14 cellular contexts compared by ENCODE assay signal in the genomic region with DNA sequence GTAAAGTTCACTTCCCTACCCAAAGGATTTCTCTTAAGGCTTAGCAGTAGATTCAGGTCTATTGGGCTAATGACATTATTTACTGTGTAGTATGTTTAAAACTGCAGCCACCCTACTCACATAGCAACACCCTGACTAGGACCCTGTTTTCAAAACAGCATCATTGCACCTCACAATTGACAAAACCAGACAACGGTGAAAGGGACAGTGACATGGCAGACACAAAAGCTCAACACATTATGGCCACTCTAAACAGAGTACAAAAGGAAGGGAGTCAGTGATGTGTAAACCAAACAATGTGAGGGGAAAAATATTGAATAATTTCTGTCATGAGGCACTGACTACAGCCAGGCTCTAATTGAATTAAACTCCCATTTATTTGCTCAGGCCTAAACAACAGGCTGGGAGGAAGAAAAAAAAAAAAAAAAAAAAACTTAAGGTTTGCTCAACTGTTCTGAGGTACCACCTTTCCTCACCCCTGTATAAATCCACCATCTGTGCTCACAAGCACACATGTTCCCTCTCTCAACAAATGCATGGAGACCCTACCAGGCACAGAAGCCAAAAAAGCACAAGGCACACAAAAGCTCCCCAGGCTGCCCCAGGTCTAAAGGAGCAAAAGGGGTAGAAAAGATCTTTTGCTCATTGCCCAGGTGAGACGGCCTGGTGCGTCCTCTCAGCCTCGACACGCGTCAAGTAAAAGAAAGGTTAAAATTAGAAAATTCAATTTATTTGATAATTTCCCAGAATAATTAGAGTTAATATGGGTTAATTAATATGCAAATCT.
DNase-seq lines count a peak whose midpoint lies in the region; ATAC-seq and TF ChIP-seq lines count a peak whose summit lies in the region.
"Had no signal": no experiment of that assay in that cellular context is flagged by ENCODE, and none has a peak within 500 bp of the region (broad histone marks: within the 10 kb centered on the region; RNA-seq: fewer than 3 reads in every experiment).

No MANE protein-coding gene starts in this region.

- H3K4me3 Mint-ChIP-seq in CD14-positive monocyte, result no peak overlapping the region
- H3K4me3 Mint-ChIP-seq in natural killer cell, result peak overlapping the region; percentile 60
- H3K4me3 Mint-ChIP-seq: activated T-cell treated with anti-CD3 and anti-CD28 coated beads, Interleukin-2, amount 50 U/mL, for 72 hours had no signal

- H3K36me3 Mint-ChIP-seq in CD14-positive monocyte (peaks cover 57 to 67% of the 10 kb centered on the region in 2 donors), natural killer cell (peaks cover 5% of the 10 kb centered on the region)

- H3K9me3 Mint-ChIP-seq in CD14-positive monocyte (peaks cover 0 to 1% (median 0%) of the 10 kb centered on the region in 7 donors), natural killer cell (no peaks in the 10 kb centered on the region)
- H3K9me3 Mint-ChIP-seq: activated T-cell treated with anti-CD3 and anti-CD28 coated beads, Interleukin-2, amount 50 U/mL, for 72 hours had no signal

- DNase-seq in CD14-positive monocyte (ENCODE audit: low spot score) (no peak), NCI-H1694 treated with DMSO at 0.1 percent for 48 hours (lab: John Stamatoyannopoulos, UW) (peak; percentile 91), SK-N-DZ (ENCODE audit: low spot score) (peak; percentile 26), natural killer cell (no peak), AG20443 (ENCODE audit: low spot score) (no peak), AG08395 (ENCODE audit: low spot score) (no peak)
- no peak for DNase-seq in activated CD4-positive, CD25-positive, alpha-beta regulatory T cell treated with anti-CD3 and anti-CD28 coated beads, Interleukin-2, amount 50 U/mL, for 72 hours
- DNase-seq: activated T-cell treated with anti-CD3 and anti-CD28 coated beads, Interleukin-2, amount 50 U/mL, for 72 hours; heart left ventricle; KG1; pancreas; stimulated activated CD4-positive, alpha-beta T cell treated with anti-CD3 and anti-CD28 coated beads, Interleukin-1b, Interleukin-23, amount 100 ng/mL, for 48 hours had no signal

- intact Hi-C loops in CD14-positive monocyte (cut with micrococcal nuclease) (no loop called here), natural killer cell (cut with micrococcal nuclease) (no loop called here)

- ATAC-seq in natural killer cell (peak; percentile 45 to 59 (median 47)), HG02759 (IDR thresholded peaks at IDR 0.05; ENCODE audit: unreplicated experiment) (no peak)
- ATAC-seq: activated T-cell treated with anti-CD3 and anti-CD28 coated beads, Interleukin-2, amount 50 U/mL, for 72 hours; heart left ventricle; left lobe of liver; pancreas had no signal

- H3K4me1 Mint-ChIP-seq in CD14-positive monocyte (peaks cover 67% of the 10 kb centered on the region), natural killer cell (peaks cover 56 to 61% of the 10 kb centered on the region in 2 donors)

- H3K27ac Mint-ChIP-seq in CD14-positive monocyte, result peak overlapping the region; percentile 59 to 90 (median 82)
- peak overlapping the region in 1 of 2 donors; percentile 92 for H3K27ac Mint-ChIP-seq in natural killer cell

- TF ChIP-seq CTCF in CD14-positive monocyte (IDR thresholded peaks at IDR 0.05) (no peak), natural killer cell (IDR thresholded peaks at IDR 0.05) (no peak)

- no peaks in the 10 kb centered on the region for H3K27me3 Mint-ChIP-seq in CD14-positive monocyte (ENCODE audit: low read depth in 3 of 3)
- no peaks in the 10 kb centered on the region for H3K27me3 Mint-ChIP-seq in natural killer cell (ENCODE audit: low read depth in 2 of 2)

Comparison
In these comparisons a context has a peak if more than half of its experiments do, and no peak if none do; other contexts are left out.
1. DNase-seq: peak in NCI-H1694 treated with DMSO at 0.1 percent for 48 hours (single experiment) and SK-N-DZ (single experiment); none in CD14-positive monocyte (single experiment), natural killer cell (single experiment), AG20443 (single experiment), activated CD4-positive, CD25-positive, alpha-beta regulatory T cell treated with anti-CD3 and anti-CD28 coated beads, Interleukin-2, amount 50 U/mL, for 72 hours (single experiment) and AG08395 (single experiment).